33 cellular contexts compared by ENCODE assay signal in genomic region chr20:51008718-51009117, GRCh38. TPM values are rescaled to one million over a fixed set of nuclear protein-coding genes. Genes with fewer than 3 reads are reported as not detected.
"Had no signal": no experiment of that assay in that cellular context is flagged by ENCODE, and none has a peak within 500 bp of the region (broad histone marks: within the 10 kb centered on the region; RNA-seq: fewer than 3 reads in every experiment).

No MANE protein-coding gene starts in this region.

- FAIRE-seq: astrocyte, K562, TTC549 had no signal

- ATAC-seq: activated CD4-positive, alpha-beta T cell treated with anti-CD3 and anti-CD28 coated beads for 36 hours; activated naive CD4-positive, alpha-beta T cell treated with anti-CD3 and anti-CD28 coated beads, Interleukin-2, amount 50 U/mL, for 72 hours; activated naive CD8-positive, alpha-beta T cell treated with anti-CD3 and anti-CD28 coated beads, Interleukin-2, amount 50 U/mL, for 24 hours; K562; Right ventricle myocardium inferior; T-cell had no signal

- H3K36me3 Mint-ChIP-seq: activated naive CD4-positive, alpha-beta T cell treated with anti-CD3 and anti-CD28 coated beads, Interleukin-2, amount 50 U/mL, for 72 hours; T-cell had no signal

- H3K4me3 ChIP-seq: K562, SK-N-MC had no signal

- DNase-seq: activated CD4-positive, alpha-beta memory T cell treated with anti-CD3 and anti-CD28 coated beads, Interleukin-2, amount 10 ng/mL, durations not matched to agents 7 days and 5 days; activated CD4-positive, alpha-beta T cell treated with anti-CD3 and anti-CD28 coated beads for 36 hours; activated CD4-positive, alpha-beta T cell treated with anti-CD3 and anti-CD28 coated beads, Interleukin-2, amount 50 U/mL, for 1 hour; activated CD4-positive, CD25-positive, alpha-beta regulatory T cell; activated CD8-positive, alpha-beta memory T cell treated with anti-CD3 and anti-CD28 coated beads, Interleukin-2, amount 50 U/mL, for 48 hours; activated effector memory CD4-positive, alpha-beta T cell treated with anti-CD3 and anti-CD28 coated beads, Interleukin-2, amount 50 U/mL, for 16 hours; activated naive CD4-positive, alpha-beta T cell treated with Interleukin-2 at 50 U/mL for 16 hours; activated naive CD8-positive, alpha-beta T cell treated with anti-CD3 and anti-CD28 coated beads, Interleukin-2, amount 50 U/mL, for 24 hours; activated T-cell treated with anti-CD3 and anti-CD28 coated beads, Interleukin-2, amount 50 U/mL, for 24 hours; amygdala; Kasumi-1; NCI-H1092; NCI-H1417; NCI-H1930; NCI-H2171; NCI-H2227 treated with DMSO at 0.1 percent for 48 hours; NCI-H510A; NCI-H526 treated with DMSO at 0.1 percent for 48 hours; NCI-H82; RPMI8226; T-cell; T-helper 2 cell; T1000 had no signal

- H3K4me3 Mint-ChIP-seq: activated CD4-positive, alpha-beta memory T cell treated with anti-CD3 and anti-CD28 coated beads, Interleukin-2, amount 10 ng/mL, durations not matched to agents 7 days and 5 days; activated CD4-positive, alpha-beta T cell treated with anti-CD3 and anti-CD28 coated beads for 36 hours; activated naive CD8-positive, alpha-beta T cell treated with anti-CD3 and anti-CD28 coated beads, Interleukin-2, amount 50 U/mL, for 24 hours; activated T-cell treated with anti-CD3 and anti-CD28 coated beads, Interleukin-2, amount 50 U/mL, for 24 hours; activated T-helper 1 cell treated with anti-CD3 and anti-CD28 coated beads, Interleukin-12 subunit alpha, Interleukin-12 subunit beta, Interleukin-2, Interleukin-4 antibody, amounts not matched to agents 30 ng/mL and 10 ng/mL and 1 ng/mL, durations not matched to agents 14 hours and 24 hours and 36 hours; brain; T-cell had no signal

- H3K4me1 Mint-ChIP-seq: activated CD4-positive, alpha-beta memory T cell treated with anti-CD3 and anti-CD28 coated beads, Interleukin-2, amount 10 ng/mL, durations not matched to agents 7 days and 5 days; activated CD4-positive, alpha-beta T cell treated with anti-CD3 and anti-CD28 coated beads for 36 hours; activated naive CD8-positive, alpha-beta T cell treated with anti-CD3 and anti-CD28 coated beads, Interleukin-2, amount 50 U/mL, for 24 hours; T-cell had no signal

- H3K27ac ChIP-seq: SK-N-MC, VCaP had no signal

- H3K27ac Mint-ChIP-seq: activated CD4-positive, alpha-beta memory T cell treated with anti-CD3 and anti-CD28 coated beads, Interleukin-2, amount 10 ng/mL, durations not matched to agents 7 days and 5 days; activated CD4-positive, alpha-beta T cell treated with anti-CD3 and anti-CD28 coated beads for 36 hours; activated naive CD4-positive, alpha-beta T cell treated with anti-CD3 and anti-CD28 coated beads, Interleukin-2, amount 50 U/mL, for 72 hours; activated naive CD8-positive, alpha-beta T cell treated with anti-CD3 and anti-CD28 coated beads, Interleukin-2, amount 50 U/mL, for 24 hours; activated T-cell treated with anti-CD3 and anti-CD28 coated beads, Interleukin-2, amount 50 U/mL, for 24 hours; activated T-helper 1 cell treated with anti-CD3 and anti-CD28 coated beads, Interleukin-12 subunit alpha, Interleukin-12 subunit beta, Interleukin-2, Interleukin-4 antibody, amounts not matched to agents 30 ng/mL and 10 ng/mL and 1 ng/mL, durations not matched to agents 14 hours and 24 hours and 36 hours; brain; T-cell had no signal

- H3K9me3 Mint-ChIP-seq: activated CD4-positive, alpha-beta memory T cell treated with anti-CD3 and anti-CD28 coated beads, Interleukin-2, amount 10 ng/mL, durations not matched to agents 7 days and 5 days; activated naive CD4-positive, alpha-beta T cell treated with anti-CD3 and anti-CD28 coated beads, Interleukin-2, amount 50 U/mL, for 72 hours; activated naive CD8-positive, alpha-beta T cell treated with anti-CD3 and anti-CD28 coated beads, Interleukin-2, amount 50 U/mL, for 24 hours; activated T-cell treated with anti-CD3 and anti-CD28 coated beads, Interleukin-2, amount 50 U/mL, for 24 hours; activated T-helper 1 cell treated with anti-CD3 and anti-CD28 coated beads, Interleukin-12 subunit alpha, Interleukin-12 subunit beta, Interleukin-2, Interleukin-4 antibody, amounts not matched to agents 30 ng/mL and 10 ng/mL and 1 ng/mL, durations not matched to agents 14 hours and 24 hours and 36 hours; brain; T-cell had no signal

RNA-seq across cellular contexts. Expression of gene KCNG1, which starts 14.2 kb away (rescaled TPM):
- total RNA-seq: OCI-LY7 had no signal
